Comparison of ENCODE assay signal across 11 cellular contexts in the genomic region with DNA sequence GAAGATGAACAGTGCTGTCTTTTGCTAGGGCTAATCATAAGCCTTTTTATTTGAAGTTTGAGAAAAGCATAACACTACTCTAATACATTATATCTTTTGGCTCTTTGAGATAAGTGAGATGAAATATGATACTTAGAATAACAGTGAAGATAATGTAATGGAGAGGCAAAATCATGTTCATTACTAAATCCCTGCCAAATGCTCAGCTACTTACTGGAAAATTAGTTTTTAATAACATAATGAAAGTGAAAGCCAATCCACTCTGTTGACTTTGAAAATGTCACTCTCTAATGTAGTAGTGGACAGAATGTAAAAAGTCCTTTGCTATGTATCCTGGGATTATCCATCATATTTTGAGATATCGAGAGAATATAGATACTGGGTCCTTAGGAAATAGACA. TPM values are rescaled to one million over a fixed set of nuclear protein-coding genes. Genes with fewer than 3 reads are reported as not detected.
DNase-seq lines count a peak whose midpoint lies in the region; ATAC-seq and TF ChIP-seq lines count a peak whose summit lies in the region.
"Had no signal": no experiment of that assay in that cellular context is flagged by ENCODE, and none has a peak within 500 bp of the region (broad histone marks: within the 10 kb centered on the region; RNA-seq: fewer than 3 reads in every experiment).

No MANE protein-coding gene starts in this region.

- H3K4me3 ChIP-seq in heart right ventricle (peak overlapping the region in 7 of 10 donors; percentile 19 to 37 (median 34)), right atrium auricular region (peak overlapping the region in 1 of 2 donors; percentile 20), tibial artery (peak overlapping the region; percentile 5 to 7)
- H3K4me3 ChIP-seq: BLaER1 had no signal

- no peaks in the 10 kb centered on the region for H3K27me3 Mint-ChIP-seq in immature natural killer cell (ENCODE audit: low read depth in 3 of 3)

- H3K27ac ChIP-seq in heart right ventricle = peak overlapping the region in 6 of 10 donors; percentile 15 to 68 (median 39)
- peak overlapping the region in 1 of 2 donors; percentile 19 for H3K27ac ChIP-seq in right atrium auricular region
- peak overlapping the region in 1 of 2 donors; percentile 13 for H3K27ac ChIP-seq in tibial artery
- H3K27ac ChIP-seq: BLaER1 had no signal

- DNase-seq in heart right ventricle (no peak), right atrium auricular region (ENCODE audit: low spot score) (no peak), NCI-H524 treated with DMSO at 0.1 percent for 48 hours (lab: John Stamatoyannopoulos, UW) (peak; percentile 61), immature natural killer cell (peak in 1 of 3 donors; percentile 6), tibial artery (no peak), nucleus accumbens (lab: John Stamatoyannopoulos, UW) (no peak), EL (no peak), RKO (ENCODE audit: low spot score) (no peak)
- DNase-seq: head of caudate nucleus, NCI-H187 had no signal

- H3K27me3 ChIP-seq in heart right ventricle = no peaks in the 10 kb centered on the region
- H3K27me3 ChIP-seq in right atrium auricular region = no peaks in the 10 kb centered on the region
- no peaks in the 10 kb centered on the region for H3K27me3 ChIP-seq in tibial artery
- H3K27me3 ChIP-seq: BLaER1 had no signal

- H3K4me1 ChIP-seq in heart right ventricle (peaks cover 0 to 12% (median 0%) of the 10 kb centered on the region in 9 donors), right atrium auricular region (no peaks in the 10 kb centered on the region), tibial artery (no peaks in the 10 kb centered on the region)
- H3K4me1 ChIP-seq: BLaER1 had no signal

- peaks cover 8 to 12% of the 10 kb centered on the region in 2 donors for H3K4me1 Mint-ChIP-seq in immature natural killer cell

- 57 to 67% methylated on average over 1 of the region's 1 CpG for WGBS in heart right ventricle, 2 donors

- peak overlapping the region in 5 of 6 donors; percentile 6 to 82 (median 50) for H3K27ac Mint-ChIP-seq in immature natural killer cell

- no peaks in the 10 kb centered on the region for H3K9me3 Mint-ChIP-seq in immature natural killer cell

- H3K9me3 ChIP-seq in heart right ventricle (no peaks in the 10 kb centered on the region), right atrium auricular region (no peaks in the 10 kb centered on the region), tibial artery (no peaks in the 10 kb centered on the region)
- H3K9me3 ChIP-seq: BLaER1 had no signal

- peak overlapping the region; percentile 59 to 86 (median 67) for H3K4me3 Mint-ChIP-seq in immature natural killer cell

- ATAC-seq in heart right ventricle = peak in 2 of 8 donors; percentile 28 to 33

- intact Hi-C loops in heart right ventricle (cut with DNase I) = loop anchor here in 1 of 10 donors (5.0 kb wide), 1 partner anchor 39 kb away; no protein-coding TSS in a partner anchor
- intact Hi-C loops in tibial artery (cut with DNase I; ENCODE audit: low total_unique reads) = no loop called here

- peaks cover 0 to 5% (median 0%) of the 10 kb centered on the region in 3 donors for H3K36me3 Mint-ChIP-seq in immature natural killer cell

- TF ChIP-seq CTCF in heart right ventricle (IDR thresholded peaks at IDR 0.05) (no peak), right atrium auricular region (IDR thresholded peaks at IDR 0.05) (no peak), tibial artery (IDR thresholded peaks at IDR 0.05) (no peak)

- H3K36me3 ChIP-seq in heart right ventricle (peaks cover 0 to 18% (median 0%) of the 10 kb centered on the region in 9 donors), right atrium auricular region (no peaks in the 10 kb centered on the region), tibial artery (no peaks in the 10 kb centered on the region)

RNA-seq across cellular contexts. Expression of a gene that starts 35.9 kb away (rescaled TPM):
- total RNA-seq in heart right ventricle (1 to 10 TPM in 1 of 10 donors, under 1 TPM in 9; 0.16 to 1.1 (median 0.32) TPM), right atrium auricular region (under 1 TPM; 0.08 to 0.48 TPM)
- polyA plus RNA-seq in heart right ventricle (under 1 TPM; 0.12 to 0.22 TPM), immature natural killer cell (not detected)

RNA-seq across cellular contexts. Expression of a gene that starts 43.0 kb away (rescaled TPM):
- total RNA-seq in heart right ventricle = 1 to 10 TPM; 1.4 to 3.3 (median 1.9) TPM
- polyA plus RNA-seq in heart right ventricle = under 1 TPM; 0.59 to 0.62 TPM
- total RNA-seq in right atrium auricular region = 1 to 10 TPM in 1 of 2 donors, under 1 TPM in 1; 0.83 to 2.9 TPM
- 1 to 10 TPM in 2 of 3 donors, not detected in 1; 1.4 to 2.3 TPM for polyA plus RNA-seq in immature natural killer cell

RNA-seq across cellular contexts. Expression of a gene that starts 43.3 kb away (rescaled TPM):
- 10 to 100 TPM; 14.7 to 29.0 (median 19.5) TPM for total RNA-seq in heart right ventricle
- polyA plus RNA-seq in heart right ventricle = 1 to 10 TPM; 3.0 to 6.4 TPM
- 10 to 100 TPM in 1 of 2 donors, 1 to 10 TPM in 1; 7.6 to 16.1 TPM for total RNA-seq in right atrium auricular region
- 10 to 100 TPM in 1 of 3 donors, 1 to 10 TPM in 2; 6.8 to 11.7 (median 9.8) TPM for polyA plus RNA-seq in immature natural killer cell
